ENCODE assay signal across 8 cellular contexts in the genomic region with DNA sequence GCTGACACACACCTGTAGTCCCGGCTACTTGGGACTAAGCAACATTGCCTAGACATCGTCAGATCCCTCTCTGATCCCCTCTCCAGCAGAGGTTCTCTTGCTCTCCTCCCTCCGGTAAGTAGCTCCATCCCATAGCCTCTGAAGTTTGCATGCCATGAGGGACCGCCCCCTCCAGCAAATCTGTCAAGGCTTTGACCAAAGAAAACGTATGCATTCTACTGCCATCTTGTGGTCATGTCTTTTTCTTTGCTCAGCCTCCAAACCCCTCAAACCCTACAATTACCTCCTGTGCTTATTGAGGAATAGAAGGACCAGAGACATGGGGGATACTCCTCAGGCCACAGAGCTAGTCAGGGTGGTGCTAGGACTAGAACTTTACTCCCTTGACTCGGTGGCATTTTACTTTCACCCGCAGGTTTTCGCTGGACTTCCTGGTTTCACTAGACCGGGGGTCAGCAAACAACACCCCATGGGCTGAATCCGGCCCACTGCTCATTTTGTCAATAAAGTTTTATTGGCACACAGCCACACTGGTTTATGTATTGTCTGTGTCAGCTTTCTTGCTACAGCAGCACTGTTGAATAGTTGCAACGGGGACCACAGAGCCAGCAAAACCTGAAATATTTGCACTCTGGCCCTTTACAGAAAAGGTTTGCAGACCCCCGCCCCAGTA.
DNase-seq lines count a peak whose midpoint lies in the region; ATAC-seq and TF ChIP-seq lines count a peak whose summit lies in the region.

No MANE protein-coding gene starts in this region.

- H3K4me3 ChIP-seq in testis: no peak overlapping the region

- no peaks in the 10 kb centered on the region for H3K27me3 ChIP-seq in testis

- TF ChIP-seq POLR2A in testis (IDR thresholded peaks at IDR 0.05): no peak

- H3K9me3 ChIP-seq in testis: no peaks in the 10 kb centered on the region

- no peak overlapping the region for H3K27ac ChIP-seq in testis

- peak in 2 of 3 donors; percentile 3 to 13 for DNase-seq in stimulated activated CD4-positive, alpha-beta T cell treated with anti-CD3 and anti-CD28 coated beads, Interleukin-12 subunit alpha, Interleukin-12 subunit beta, amount 100 ng/mL, for 48 hours (ENCODE audit: low read depth in 2 of 3, low spot score in 1 of 3)
- no peak for DNase-seq in stimulated activated CD4-positive, alpha-beta T cell treated with anti-CD3 and anti-CD28 coated beads, Interleukin-1b, Interleukin-23, amount 100 ng/mL, for 48 hours
- peak; percentile 67 for DNase-seq in NCI-H1694 (lab: John Stamatoyannopoulos, UW)
- DNase-seq in SW480 (ENCODE audit: low spot score): peak; percentile 76
- no peak for DNase-seq in left ventricle myocardium superior
- DNase-seq in testis: peak; percentile 50
- no peak for DNase-seq in mesenteric fat pad (ENCODE audit: low spot score)

- ATAC-seq in left ventricle myocardium superior (peak; percentile 34), GM19463 (IDR thresholded peaks at IDR 0.05; ENCODE audit: unreplicated experiment) (no peak)

- H3K36me3 ChIP-seq in testis (ENCODE audit: low read depth, missing control alignments): no peaks in the 10 kb centered on the region

- no peaks in the 10 kb centered on the region for H3K4me1 ChIP-seq in testis

- intact Hi-C loops in left ventricle myocardium superior (cut with micrococcal nuclease): no loop called here
- intact Hi-C loops in testis (cut with DNase I; ENCODE audit: low total_unique reads): no loop called here

- WGBS in testis, 2 donors: 51 to 63% methylated on average over 12 of the region's 12 CpGs

- TF ChIP-seq CTCF in testis (IDR thresholded peaks at IDR 0.05): peak in 2 of 3 experiments; percentile 30 to 31

Comparison
In these comparisons a context has a peak if more than half of its experiments do, and no peak if none do; other contexts are left out.
1. DNase-seq: peak in stimulated activated CD4-positive, alpha-beta T cell treated with anti-CD3 and anti-CD28 coated beads, Interleukin-12 subunit alpha, Interleukin-12 subunit beta, amount 100 ng/mL, for 48 hours (2 of 3), NCI-H1694 (single experiment), SW480 (single experiment) and testis (single experiment); none in stimulated activated CD4-positive, alpha-beta T cell treated with anti-CD3 and anti-CD28 coated beads, Interleukin-1b, Interleukin-23, amount 100 ng/mL, for 48 hours (single experiment), left ventricle myocardium superior (single experiment) and mesenteric fat pad (single experiment).